In the genomic region with DNA sequence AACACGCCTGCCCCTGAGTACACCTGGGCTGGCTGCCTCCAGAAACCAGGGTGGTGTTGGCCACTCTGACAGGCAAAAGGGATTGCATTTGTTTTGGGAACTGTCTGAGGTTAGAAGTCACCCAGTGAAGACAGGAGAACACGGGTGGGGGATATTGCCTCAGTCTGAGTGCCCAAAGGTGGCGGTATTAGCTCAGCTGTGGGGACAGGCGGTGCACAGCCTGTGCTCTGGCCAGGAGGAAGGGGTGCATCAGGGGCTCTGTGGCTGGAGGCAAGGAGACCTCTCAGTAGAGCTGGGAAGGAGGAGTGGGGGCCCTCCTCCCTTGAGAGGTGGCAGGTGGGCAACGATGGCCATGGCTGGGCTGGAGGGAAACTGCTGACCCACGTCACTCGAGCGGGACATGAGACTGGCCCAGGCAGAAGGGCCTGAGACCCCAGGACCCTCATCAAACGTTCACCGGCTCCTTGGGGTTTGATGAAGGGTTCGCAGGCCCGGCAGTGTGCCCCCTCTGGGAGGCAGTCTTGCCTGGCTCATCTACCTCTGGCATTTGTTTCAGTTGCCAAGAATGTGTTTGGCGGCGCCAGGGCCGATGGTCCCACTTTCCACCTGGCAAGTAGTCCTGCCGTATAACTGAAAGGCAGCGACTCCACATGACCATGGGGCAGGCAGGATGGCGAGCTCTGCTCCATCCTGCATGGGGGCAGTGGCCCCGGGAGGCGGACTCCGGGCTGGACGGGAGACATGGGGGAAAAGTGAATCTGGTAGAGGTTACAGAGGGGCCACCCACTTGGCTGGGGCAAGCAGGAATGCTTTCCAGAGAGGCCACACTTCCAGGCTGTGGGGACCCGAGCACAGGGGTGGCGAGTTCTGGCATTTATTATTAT, we compare ENCODE assay signal across 14 cellular contexts. TPM values are rescaled to one million over a fixed set of nuclear protein-coding genes. Genes with fewer than 3 reads are reported as not detected.
A peak's percentile ranks its signal among the peaks of the same experiment; 100 is the strongest.
DNase-seq lines count a peak whose midpoint lies in the region; ATAC-seq and TF ChIP-seq lines count a peak whose summit lies in the region.
"Had no signal": no experiment of that assay in that cellular context is flagged by ENCODE, and none has a peak within 500 bp of the region (broad histone marks: within the 10 kb centered on the region; RNA-seq: fewer than 3 reads in every experiment).

No MANE protein-coding gene starts in this region.

- no peaks in the 10 kb centered on the region for H3K36me3 ChIP-seq in mesendoderm (ENCODE audit: control insufficient read depth, insufficient read depth, low read length)
- H3K36me3 ChIP-seq: pancreas had no signal

- no peak overlapping the region for H3K56ac ChIP-seq in mesendoderm (ENCODE audit: low read length)

- H3K79me2 ChIP-seq in mesendoderm (ENCODE audit: control insufficient read depth, insufficient read depth, low read length), result no peaks in the 10 kb centered on the region

- H4K8ac ChIP-seq in mesendoderm (ENCODE audit: low read depth, low read length), result no peak overlapping the region

- no peak overlapping the region for H2BK5ac ChIP-seq in mesendoderm (ENCODE audit: low read length)

- peaks cover 5% of the 10 kb centered on the region for H3K4me1 Mint-ChIP-seq in HFFc6 (ENCODE audit: low read depth)
- peaks cover 3% of the 10 kb centered on the region; the same call in 1 of the 2 replicates for H3K4me1 Mint-ChIP-seq in WTC11

- 0 out of 2 replicates have a peak, but pooled peaks have one; percentile 16 for TF ChIP-seq CTCF in HFFc6 (IDR thresholded peaks at IDR 0.05)
- no peak for TF ChIP-seq CTCF in WTC11 (IDR thresholded peaks at IDR 0.05)

- H3K79me1 ChIP-seq in mesendoderm (ENCODE audit: low read length), result no peaks in the 10 kb centered on the region

- H4K5ac ChIP-seq in mesendoderm (ENCODE audit: low read length), result no peak overlapping the region

- H3K27me3 ChIP-seq in mesendoderm (ENCODE audit: insufficient read depth, low read length, poor library complexity), result no peaks in the 10 kb centered on the region
- H3K27me3 ChIP-seq: pancreas had no signal

- CTCF ChIA-PET in WTC11 (lab: Charles Lee), result interaction anchor here (0.6 to 4.3 kb wide), 10 partner anchors 20 to 608 kb away, joined by 3 to 46 read pairs (median 4); a partner anchor contains a TSS

- POLR2A ChIA-PET in WTC11 (lab: Charles Lee), result no interaction called here

- no peak overlapping the region for H3K27ac Mint-ChIP-seq in HFFc6
- peak overlapping the region; percentile 6; the same call in 1 of the 2 replicates for H3K27ac Mint-ChIP-seq in WTC11

- H2BK120ac ChIP-seq in mesendoderm (ENCODE audit: low read depth, low read length), result no peak overlapping the region

- no peak overlapping the region for H3K4me3 ChIP-seq in mesendoderm (ENCODE audit: low read length)
- H3K4me3 ChIP-seq: pancreas had no signal

- no peak overlapping the region for H3K9ac ChIP-seq in mesendoderm (ENCODE audit: low read length)

- no peak overlapping the region for H2AK5ac ChIP-seq in mesendoderm (ENCODE audit: low read length)

- H3K18ac ChIP-seq in mesendoderm (ENCODE audit: low read length), result no peak overlapping the region

- no peak overlapping the region for H3K27ac ChIP-seq in mesendoderm (ENCODE audit: low read depth, low read length)
- H3K27ac ChIP-seq: pancreas had no signal

- H3K4me2 ChIP-seq in mesendoderm (ENCODE audit: low read length), result no peak overlapping the region

- H3K27me3 Mint-ChIP-seq in HFFc6 (ENCODE audit: insufficient read depth), result peaks cover 10% of the 10 kb centered on the region
- no peaks in the 10 kb centered on the region for H3K27me3 Mint-ChIP-seq in WTC11 (ENCODE audit: low read depth)

- H3K4ac ChIP-seq in mesendoderm (ENCODE audit: low read depth, low read length), result no peak overlapping the region

- peak; percentile 13; the same call in 1 of the 2 replicates for ATAC-seq in WTC11
- ATAC-seq in HG02884 (IDR thresholded peaks at IDR 0.05; ENCODE audit: unreplicated experiment), result no peak
- ATAC-seq: left colon, pancreas had no signal

- no peaks in the 10 kb centered on the region for H3K36me3 Mint-ChIP-seq in HFFc6 (ENCODE audit: low read depth)
- H3K36me3 Mint-ChIP-seq in WTC11, result peaks cover 3% of the 10 kb centered on the region; the same call in 1 of the 2 replicates

- H3K9me3 Mint-ChIP-seq in HFFc6 (no peaks in the 10 kb centered on the region), WTC11 (peaks cover 4% of the 10 kb centered on the region; the same call in 1 of the 2 replicates)

- DNase-seq in NCI-H748 (lab: John Stamatoyannopoulos, UW; ENCODE audit: unreplicated experiment), result peak; percentile 11
- no peak for DNase-seq in NCI-H748 treated with DMSO at 0.1 percent for 48 hours (lab: John Stamatoyannopoulos, UW)
- DNase-seq in HFFc6, result no peak
- DNase-seq in WTC11 (ENCODE audit: low spot score), result no peak
- peak; percentile 18 for DNase-seq in mesendoderm
- no peak for DNase-seq in CD1c-positive myeloid dendritic cell (ENCODE audit: extremely low spot score)
- no peak for DNase-seq in activated CD8-positive, alpha-beta memory T cell treated with anti-CD3 and anti-CD28 coated beads, Interleukin-2, amount 50 U/mL, for 48 hours
- DNase-seq: amygdala; left colon; NCI-H345; stimulated activated CD4-positive, alpha-beta T cell treated with anti-CD3 and anti-CD28 coated beads, Interleukin-2, amount 100 ng/mL, for 48 hours had no signal

- no peaks in the 10 kb centered on the region for H3K4me1 ChIP-seq in mesendoderm (ENCODE audit: control insufficient read depth, low read depth, low read length)
- H3K4me1 ChIP-seq: pancreas had no signal

- H2BK15ac ChIP-seq in mesendoderm (replicated peaks; ENCODE audit: low read depth), result no peak overlapping the region

- H3K4me3 Mint-ChIP-seq in HFFc6, result no peak overlapping the region
- no peak overlapping the region for H3K4me3 Mint-ChIP-seq in WTC11

- no CpG with 5 or more reads among the region's 24 CpGs for WGBS in mesendoderm (ENCODE audit: extremely low coverage, insufficient coverage, low lambda C conversion rate)

- H3K23ac ChIP-seq in mesendoderm (ENCODE audit: low read length), result no peak overlapping the region

TF ChIP-seq in WTC11, 78 proteins besides CTCF, POLR2A, EP300 and RAD21:
- no peak for TF ChIP-seq KAT7 (CRISPR knock-in tag; IDR thresholded peaks at IDR 0.05; ENCODE audit: borderline replicate concordance)
- TF ChIP-seq CREM (CRISPR knock-in tag; IDR thresholded peaks at IDR 0.05), result no peak
- TF ChIP-seq PRRX2 (CRISPR knock-in tag; IDR thresholded peaks at IDR 0.05), result no peak
- TF ChIP-seq, protein P1, sequence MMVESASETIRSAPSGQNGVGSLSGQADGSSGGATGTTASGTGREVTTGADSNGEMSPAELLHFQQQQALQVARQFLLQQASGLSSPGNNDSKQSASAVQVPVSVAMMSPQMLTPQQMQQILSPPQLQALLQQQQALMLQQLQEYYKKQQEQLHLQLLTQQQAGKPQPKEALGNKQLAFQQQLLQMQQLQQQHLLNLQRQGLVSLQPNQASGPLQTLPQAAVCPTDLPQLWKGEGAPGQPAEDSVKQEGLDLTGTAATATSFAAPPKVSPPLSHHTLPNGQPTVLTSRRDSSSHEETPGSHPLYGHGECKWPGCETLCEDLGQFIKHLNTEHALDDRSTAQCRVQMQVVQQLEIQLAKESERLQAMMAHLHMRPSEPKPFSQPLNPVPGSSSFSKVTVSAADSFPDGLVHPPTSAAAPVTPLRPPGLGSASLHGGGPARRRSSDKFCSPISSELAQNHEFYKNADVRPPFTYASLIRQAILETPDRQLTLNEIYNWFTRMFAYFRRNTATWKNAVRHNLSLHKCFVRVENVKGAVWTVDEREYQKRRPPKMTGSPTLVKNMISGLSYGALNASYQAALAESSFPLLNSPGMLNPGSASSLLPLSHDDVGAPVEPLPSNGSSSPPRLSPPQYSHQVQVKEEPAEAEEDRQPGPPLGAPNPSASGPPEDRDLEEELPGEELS (CRISPR knock-in tag; IDR thresholded peaks at IDR 0.05), result no peak
- no peak for TF ChIP-seq CREB1 (CRISPR knock-in tag; IDR thresholded peaks at IDR 0.05)
- TF ChIP-seq, protein P2, sequence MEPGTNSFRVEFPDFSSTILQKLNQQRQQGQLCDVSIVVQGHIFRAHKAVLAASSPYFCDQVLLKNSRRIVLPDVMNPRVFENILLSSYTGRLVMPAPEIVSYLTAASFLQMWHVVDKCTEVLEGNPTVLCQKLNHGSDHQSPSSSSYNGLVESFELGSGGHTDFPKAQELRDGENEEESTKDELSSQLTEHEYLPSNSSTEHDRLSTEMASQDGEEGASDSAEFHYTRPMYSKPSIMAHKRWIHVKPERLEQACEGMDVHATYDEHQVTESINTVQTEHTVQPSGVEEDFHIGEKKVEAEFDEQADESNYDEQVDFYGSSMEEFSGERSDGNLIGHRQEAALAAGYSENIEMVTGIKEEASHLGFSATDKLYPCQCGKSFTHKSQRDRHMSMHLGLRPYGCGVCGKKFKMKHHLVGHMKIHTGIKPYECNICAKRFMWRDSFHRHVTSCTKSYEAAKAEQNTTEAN (CRISPR knock-in tag; IDR thresholded peaks at IDR 0.05), result no peak
- no peak for TF ChIP-seq ELF4 (CRISPR knock-in tag; IDR thresholded peaks at IDR 0.05; ENCODE audit: low read depth)
- no peak for TF ChIP-seq TEAD4 (CRISPR knock-in tag; IDR thresholded peaks at IDR 0.05)
- TF ChIP-seq NR1H2 (CRISPR knock-in tag; IDR thresholded peaks at IDR 0.05), result no peak

RNA-seq across cellular contexts. Expression of a gene that starts 52.8 kb away (rescaled TPM):
- not detected for total RNA-seq in HFFc6 (2021; fragmentation: NEBNext Ultra II Directional; extraction: Animal tissue kit (Norgen Biotek cat#: 25700))
- 0.39 to 1.4 TPM (median 0.98 TPM) in 3 replicates for total RNA-seq in WTC11 (2021)
- not detected for polyA plus RNA-seq in mesendoderm (2013, experiment 1 of 2)
- 0.11 TPM for polyA plus RNA-seq in mesendoderm (2013, experiment 2 of 2)
- total RNA-seq: H4 had no signal

RNA-seq across cellular contexts. Expression of a gene that starts 54.2 kb away (rescaled TPM):
- total RNA-seq in HFFc6 (2021; fragmentation: NEBNext Ultra II Directional; extraction: Animal tissue kit (Norgen Biotek cat#: 25700)), result 10 to 100 TPM in 1 of 6 experiments, 1 to 10 TPM in 5; 8.0 to 11.2 (median 9.0) TPM
- total RNA-seq in WTC11 (2021), result 20.2 to 24.6 TPM (median 22.0 TPM) in 3 replicates
- polyA plus RNA-seq in mesendoderm (2013, experiment 1 of 2), result 10.7 TPM
- 11.4 TPM for polyA plus RNA-seq in mesendoderm (2013, experiment 2 of 2)

Comparison
In these comparisons a context has a peak if more than half of its experiments do, and no peak if none do; other contexts are left out.
1. DNase-seq: peak in NCI-H748 (single experiment) and mesendoderm (single experiment); none in NCI-H748 treated with DMSO at 0.1 percent for 48 hours (single experiment), HFFc6 (single experiment), WTC11 (single experiment), CD1c-positive myeloid dendritic cell (single experiment) and activated CD8-positive, alpha-beta memory T cell treated with anti-CD3 and anti-CD28 coated beads, Interleukin-2, amount 50 U/mL, for 48 hours (single experiment).